ENCODE assay signal across 1 cellular context in the genomic region with DNA sequence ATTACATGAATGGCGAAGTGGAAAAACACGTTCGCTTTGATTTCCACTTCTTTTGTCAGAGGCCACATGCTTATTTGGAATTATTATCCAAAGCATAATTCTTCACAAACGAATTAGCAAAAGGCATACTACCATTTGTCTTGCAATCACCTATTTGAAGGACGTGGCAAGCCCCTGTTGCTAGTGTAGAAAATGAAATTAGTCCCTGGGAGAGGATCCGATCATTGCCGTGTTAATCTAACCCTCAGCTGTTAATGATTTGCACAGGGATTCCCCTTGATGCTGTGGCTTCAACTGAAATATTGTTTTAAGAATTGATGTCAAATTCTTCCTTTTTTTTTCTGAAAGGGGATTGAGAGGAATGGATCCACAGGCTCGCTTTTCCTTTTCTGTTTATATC.
TF ChIP-seq lines count a peak whose summit lies in the region.

No MANE protein-coding gene starts in this region.

TF ChIP-seq in endothelial cell of umbilical vein, 7 proteins besides CTCF, POLR2A, EP300 and RAD21:
- TF ChIP-seq GATA2 (IDR thresholded peaks at IDR 0.05; ENCODE audit: insufficient read depth, insufficient read length, low read depth, low read length) = no peak
- no peak for TF ChIP-seq POLR2AphosphoS5 (IDR thresholded peaks at IDR 0.05; ENCODE audit: insufficient read depth, low read depth, low read length)
- no peak for TF ChIP-seq MYC (IDR thresholded peaks at IDR 0.05; ENCODE audit: low read depth, low read length)
- TF ChIP-seq, protein P1, sequence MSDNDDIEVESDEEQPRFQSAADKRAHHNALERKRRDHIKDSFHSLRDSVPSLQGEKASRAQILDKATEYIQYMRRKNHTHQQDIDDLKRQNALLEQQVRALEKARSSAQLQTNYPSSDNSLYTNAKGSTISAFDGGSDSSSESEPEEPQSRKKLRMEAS (IDR thresholded peaks at IDR 0.05; ENCODE audit: insufficient read depth, insufficient read length) = no peak
- TF ChIP-seq EZH2 (IDR thresholded peaks at IDR 0.05; ENCODE audit: borderline replicate concordance, low read depth, low read length, severe bottlenecking) = no peak
- no peak for TF ChIP-seq JUN (IDR thresholded peaks at IDR 0.05; ENCODE audit: borderline replicate concordance, insufficient read depth, insufficient read length, low read depth)
- TF ChIP-seq FOS (IDR thresholded peaks at IDR 0.05; ENCODE audit: borderline replicate concordance, insufficient read depth, low read length) = no peak
TF ChIP-seq in endothelial cell of umbilical vein: peak in this region for 0.
